In genomic region chr2:110120171-110121051, GRCh38 we compare ENCODE assay signal across 16 cellular contexts. TPM values are rescaled to one million over a fixed set of nuclear protein-coding genes. Genes with fewer than 3 reads are reported as not detected.
DNase-seq lines count a peak whose midpoint lies in the region; ATAC-seq, FAIRE-seq and TF ChIP-seq lines count a peak whose summit lies in the region.
"Had no signal": no experiment of that assay in that cellular context is flagged by ENCODE, and none has a peak within 500 bp of the region (broad histone marks: within the 10 kb centered on the region; RNA-seq: fewer than 3 reads in every experiment).

No MANE protein-coding gene starts in this region.

- TF ChIP-seq CTCF in Panc1 (IDR thresholded peaks at IDR 0.05) (no peak), HepG2 (CRISPR knock-in tag; IDR thresholded peaks at IDR 0.05) (no peak), thyroid gland (IDR thresholded peaks at IDR 0.05) (no peak)

- ATAC-seq in Panc1 (no peak), HepG2 (peak; percentile 39), GM19351 (IDR thresholded peaks at IDR 0.05; ENCODE audit: unreplicated experiment) (no peak)

- H3K79me2 ChIP-seq in HepG2 (ENCODE audit: insufficient read depth, low read length): no peaks in the 10 kb centered on the region

- H3K4me1 ChIP-seq in Panc1 (ENCODE audit: control insufficient read depth, insufficient read depth, low read length) (peaks cover 14% of the 10 kb centered on the region), HepG2 (ENCODE audit: insufficient read depth, low read length) (peaks cover 21% of the 10 kb centered on the region), thyroid gland (peaks cover 10 to 28% of the 10 kb centered on the region in 2 donors), HAP-1 (no peaks in the 10 kb centered on the region)

- CTCF ChIA-PET in activated CD4-positive, alpha-beta T cell treated with anti-CD3 and anti-CD28 coated beads, Interleukin-2, amount 10 ng/mL, durations not matched to agents 7 days and 5 days (lab: Charles Lee): no interaction called here
- CTCF ChIA-PET in Panc1 (lab: Charles Lee): no interaction called here
- CTCF ChIA-PET in HepG2 (lab: Yijun Ruan, JAX; ENCODE audit: low intra/inter-chr PET ratio, low total read pairs): no interaction called here

- no peak overlapping the region for H3K4me3 Mint-ChIP-seq in activated CD4-positive, alpha-beta T cell treated with anti-CD3 and anti-CD28 coated beads, Interleukin-2, amount 10 ng/mL, durations not matched to agents 7 days and 5 days
- H3K4me3 Mint-ChIP-seq: CD14-positive monocyte had no signal

- peaks cover 9% of the 10 kb centered on the region for H3K4me1 Mint-ChIP-seq in activated CD4-positive, alpha-beta T cell treated with anti-CD3 and anti-CD28 coated beads, Interleukin-2, amount 10 ng/mL, durations not matched to agents 7 days and 5 days

- H3K9me3 ChIP-seq in Panc1 (ENCODE audit: control insufficient read depth, insufficient read depth, low read depth, low read length) (no peaks in the 10 kb centered on the region), HepG2 (ENCODE audit: low read length) (no peaks in the 10 kb centered on the region), thyroid gland (no peaks in the 10 kb centered on the region), HAP-1 (no peaks in the 10 kb centered on the region)
- H3K9me3 ChIP-seq: gastrocnemius medialis, Peyer's patch had no signal

- H3K27me3 ChIP-seq in Panc1 (ENCODE audit: control insufficient read depth, insufficient read depth, low read length) (no peaks in the 10 kb centered on the region), HepG2 (ENCODE audit: control insufficient read depth in 1 of 2, insufficient read depth in 2 of 2, low read length in 2 of 2) (no peaks in the 10 kb centered on the region), thyroid gland (no peaks in the 10 kb centered on the region), HAP-1 (ENCODE audit: low read depth) (no peaks in the 10 kb centered on the region)
- H3K27me3 ChIP-seq: Peyer's patch had no signal

- peaks cover 38% of the 10 kb centered on the region for H3K27me3 Mint-ChIP-seq in activated CD4-positive, alpha-beta T cell treated with anti-CD3 and anti-CD28 coated beads, Interleukin-2, amount 10 ng/mL, durations not matched to agents 7 days and 5 days

- H3K9ac ChIP-seq in HepG2 (ENCODE audit: insufficient read depth, low read depth, low read length): no peak overlapping the region

- WGBS in HepG2 (ENCODE audit: low lambda C conversion rate): 44% methylated on average over 11 of the region's 11 CpGs
- WGBS in thyroid gland, 2 donors: 47 to 52% methylated on average over 11 of the region's 11 CpGs

- TF ChIP-seq POLR2A in HepG2 (IDR thresholded peaks at IDR 0.05; ENCODE audit: insufficient read depth in 1 of 2, low read depth in 2 of 2, low read length in 2 of 2): no peak
- TF ChIP-seq POLR2A in thyroid gland (IDR thresholded peaks at IDR 0.05): no peak

- POLR2A ChIA-PET in activated CD4-positive, alpha-beta T cell treated with anti-CD3 and anti-CD28 coated beads, Interleukin-2, amount 10 ng/mL, durations not matched to agents 7 days and 5 days (lab: Charles Lee): no interaction called here
- POLR2A ChIA-PET in Panc1 (lab: Charles Lee): no interaction called here
- POLR2A ChIA-PET in HepG2 (lab: Yijun Ruan, JAX): no interaction called here

- intact Hi-C loops in Panc1 (cut with micrococcal nuclease; ENCODE audit: unreplicated experiment): no loop called here
- intact Hi-C loops in HepG2 (cut with micrococcal nuclease; ENCODE audit: unreplicated experiment): no loop called here
- intact Hi-C loops in thyroid gland (cut with DNase I): no loop called here

- peak overlapping the region; percentile 65; the same call in 1 of the 2 replicates for H3K27ac ChIP-seq in Panc1 (ENCODE audit: low read length)
- no peak overlapping the region for H3K27ac ChIP-seq in HepG2 (ENCODE audit: extremely low read length, insufficient read depth, low read length)
- peak overlapping the region in 1 of 3 donors; percentile 42 for H3K27ac ChIP-seq in thyroid gland
- H3K27ac ChIP-seq: Peyer's patch had no signal

- no peak overlapping the region; the same call in 1 of the 2 replicates for H3K4me2 ChIP-seq in HepG2 (ENCODE audit: low read depth, low read length)
- H3K4me2 ChIP-seq: smooth muscle cell had no signal

- no peak overlapping the region for H2AFZ ChIP-seq in HepG2 (ENCODE audit: low read length)

- H3K36me3 Mint-ChIP-seq in activated CD4-positive, alpha-beta T cell treated with anti-CD3 and anti-CD28 coated beads, Interleukin-2, amount 10 ng/mL, durations not matched to agents 7 days and 5 days (ENCODE audit: low read depth): no peaks in the 10 kb centered on the region
- H3K36me3 Mint-ChIP-seq: CD14-positive monocyte had no signal

- H3K9me3 Mint-ChIP-seq in activated CD4-positive, alpha-beta T cell treated with anti-CD3 and anti-CD28 coated beads, Interleukin-2, amount 10 ng/mL, durations not matched to agents 7 days and 5 days: no peaks in the 10 kb centered on the region

- H3K27ac Mint-ChIP-seq in activated CD4-positive, alpha-beta T cell treated with anti-CD3 and anti-CD28 coated beads, Interleukin-2, amount 10 ng/mL, durations not matched to agents 7 days and 5 days: peak overlapping the region; percentile 3

- no peak for TF ChIP-seq EP300 in HepG2 (IDR thresholded peaks at IDR 0.05; ENCODE audit: low read depth in 2 of 2, low read length in 2 of 2)
- no peak for TF ChIP-seq EP300 in HepG2 (CRISPR knock-in tag; IDR thresholded peaks at IDR 0.05; ENCODE audit: borderline replicate concordance)

- H4K20me1 ChIP-seq in HepG2 (ENCODE audit: insufficient read depth, low read length): no peaks in the 10 kb centered on the region

- no peak for TF ChIP-seq RAD21 in HepG2 (CRISPR knock-in tag; IDR thresholded peaks at IDR 0.05)

- no peak for FAIRE-seq in HepG2 (lab: Jason Lieb, UNC)

- BruUV-seq in Panc1 (replicated peaks; lab: Mats Ljungman, UMichigan) (no TSS peak), HepG2 (replicated peaks; lab: Mats Ljungman, UMichigan) (no TSS peak)

- in situ Hi-C loops in Panc1 (cut with HindIII; ENCODE audit: low pct_unique_long_range_greater_than_20kb, low sequenced_read_pairs): no loop called here
- in situ Hi-C loops in HepG2 (cut with HindIII; ENCODE audit: extremely low pct_ligation_motif_present, low pct_unique_long_range_greater_than_20kb): no loop called here
- in situ Hi-C loops in HAP-1 (cut with MboI; ENCODE audit: low sequenced_read_pairs): no loop called here

- peak; percentile 11 for DNase-seq in activated CD4-positive, alpha-beta T cell treated with anti-CD3 and anti-CD28 coated beads, Interleukin-2, amount 10 ng/mL, durations not matched to agents 7 days and 5 days
- DNase-seq in activated CD4-positive, alpha-beta T cell treated with anti-CD3 and anti-CD28 coated beads for 48 hours: no peak
- DNase-seq in Panc1 (ENCODE audit: low read depth, low spot score) (no peak), HepG2 (ENCODE audit: low spot score) (no peak), thyroid gland (peak; percentile 37 to 42), hepatic stellate cell (ENCODE audit: low spot score) (no peak), HAP-1 (ENCODE audit: low spot score in 2 of 2) (no peak)
- DNase-seq: activated naive CD4-positive, alpha-beta T cell treated with Interleukin-2 at 50 U/mL for 16 hours; activated T-cell treated with anti-CD3 and anti-CD28 coated beads for 4 hours; DMS 273 treated with DMSO at 0.1 percent for 48 hours; gastrocnemius medialis; Peyer's patch; stimulated activated CD4-positive, alpha-beta T cell treated with anti-CD3 and anti-CD28 coated beads, Interleukin-4, amount 100 ng/mL, for 24 hours had no signal

- H3K36me3 ChIP-seq in Panc1 (ENCODE audit: control insufficient read depth, insufficient read depth, low read length): no peaks in the 10 kb centered on the region; the same call in 1 of the 2 replicates
- H3K36me3 ChIP-seq in HepG2 (replicated peaks in 1 of 2; ENCODE audit: control insufficient read depth in 1 of 2, insufficient read depth in 2 of 2, low read length in 2 of 2): no peaks in the 10 kb centered on the region
- H3K36me3 ChIP-seq in thyroid gland: no peaks in the 10 kb centered on the region
- H3K36me3 ChIP-seq in HAP-1 (replicated peaks): no peaks in the 10 kb centered on the region
- H3K36me3 ChIP-seq: Peyer's patch had no signal

- H3K4me3 ChIP-seq in Panc1 (ENCODE audit: low read depth in 2 of 2, low read length in 2 of 2) (no peak overlapping the region), HepG2 (replicated peaks in 1 of 3; ENCODE audit: insufficient read depth in 1 of 3, low read depth in 2 of 3, low read length in 3 of 3) (no peak overlapping the region), thyroid gland (replicated peaks in 1 of 3) (no peak overlapping the region), HAP-1 (no peak overlapping the region)
- H3K4me3 ChIP-seq: gastrocnemius medialis, Peyer's patch, smooth muscle cell had no signal

TF ChIP-seq in HepG2, 621 proteins besides CTCF, POLR2A, EP300 and RAD21 (continues in another document):
- TF ChIP-seq RFXAP (CRISPR knock-in tag; IDR thresholded peaks at IDR 0.05; ENCODE audit: borderline replicate concordance): no peak

RNA-seq across cellular contexts. Expression of gene MALL, which starts 4.8 kb away (rescaled TPM):
- total RNA-seq in activated CD4-positive, alpha-beta T cell treated with anti-CD3 and anti-CD28 coated beads, Interleukin-2, amount 10 ng/mL, durations not matched to agents 7 days and 5 days: under 1 TPM in 1 of 2 experiments, not detected in 1; 0.19 TPM
- total RNA-seq in Panc1 (2021; ENCODE audit: unreplicated experiment) (159 TPM), HepG2 (2016; rRNA removed; fragmentation: Illumina TruSeq; extraction: Trizol) (not detected in 2 replicates), thyroid gland (10 to 100 TPM; 13.3 to 54.4 (median 25.0) TPM)
- polyA plus RNA-seq in Panc1 (2012; ENCODE audit: insufficient read length): 224 TPM
- not detected in 2 replicates for total RNA-seq in HepG2 (2016; cell fraction: cytosol; rRNA removed; fragmentation: Illumina TruSeq; extraction: Trizol; ENCODE audit: low read depth)
- not detected in 2 replicates for total RNA-seq in HepG2 (2016; cell fraction: insoluble cytoplasmic fraction; rRNA removed; fragmentation: Illumina TruSeq; extraction: Trizol)
- not detected in 2 replicates for total RNA-seq in HepG2 (2016; cell fraction: membrane; rRNA removed; fragmentation: Illumina TruSeq; extraction: Trizol)
- not detected in 2 replicates for total RNA-seq in HepG2 (2016; cell fraction: nucleus; rRNA removed; fragmentation: Illumina TruSeq; extraction: Trizol)
- polyA plus RNA-seq in HepG2 (2011; rRNA removed): not detected in 2 replicates
- polyA plus RNA-seq in HepG2 (2011; cell fraction: cytosol; rRNA removed): not detected in 2 replicates
- not detected in 2 replicates for polyA plus RNA-seq in HepG2 (2011; cell fraction: nucleus; rRNA removed)
- not detected in 2 replicates for polyA plus RNA-seq in HepG2 (2012)
- polyA plus RNA-seq in HepG2 (2016; cell fraction: cytosol; fragmentation: Illumina TruSeq; extraction: Trizol; ENCODE audit: low read depth): not detected in 2 replicates
- not detected in 2 replicates for polyA plus RNA-seq in HepG2 (2016; cell fraction: insoluble cytoplasmic fraction; fragmentation: Illumina TruSeq; extraction: Trizol; ENCODE audit: low read depth)
- polyA plus RNA-seq in HepG2 (2016; cell fraction: membrane; fragmentation: Illumina TruSeq; extraction: Trizol; ENCODE audit: low read depth): not detected in 2 replicates
- polyA plus RNA-seq in HepG2 (2016; cell fraction: nucleus; fragmentation: Illumina TruSeq; extraction: Trizol; ENCODE audit: insufficient read depth, low read depth): not detected in 2 replicates
- not detected in 2 replicates for polyA minus RNA-seq in HepG2 (2011; rRNA and poly(A)+ RNA removed; ENCODE audit: low replicate concordance)
- not detected in 2 replicates for polyA minus RNA-seq in HepG2 (2011; cell fraction: cytosol; rRNA and poly(A)+ RNA removed)
- polyA minus RNA-seq in HepG2 (2011; cell fraction: nucleus; rRNA and poly(A)+ RNA removed): not detected in 2 replicates

Comparison
In these comparisons a context has a peak if more than half of its experiments do, and no peak if none do; other contexts are left out.
1. DNase-seq: peak in activated CD4-positive, alpha-beta T cell treated with anti-CD3 and anti-CD28 coated beads, Interleukin-2, amount 10 ng/mL, durations not matched to agents 7 days and 5 days (single experiment) and thyroid gland (2 of 2); none in activated CD4-positive, alpha-beta T cell treated with anti-CD3 and anti-CD28 coated beads for 48 hours (single experiment), Panc1 (single experiment), HepG2 (single experiment), hepatic stellate cell (single experiment) and HAP-1 (0 of 2).
2. RNA of gene MALL, which starts 4.8 kb away (total RNA-seq): 159 TPM in Panc1 (single experiment) and 13.3 to 54.4 TPM in thyroid gland; 0.19 TPM in activated CD4-positive, alpha-beta T cell treated with anti-CD3 and anti-CD28 coated beads, Interleukin-2, amount 10 ng/mL, durations not matched to agents 7 days and 5 days and not detected in HepG2; every median in the first group is over 10 times any median in the second.